In genomic region chr14:68234101-68234905, GRCh38 we compare ENCODE assay signal across 18 cellular contexts.
DNase-seq lines count a peak whose midpoint lies in the region; ATAC-seq, FAIRE-seq and TF ChIP-seq lines count a peak whose summit lies in the region.
"Had no signal": no experiment of that assay in that cellular context is flagged by ENCODE, and none has a peak within 500 bp of the region (broad histone marks: within the 10 kb centered on the region; RNA-seq: fewer than 3 reads in every experiment).

No MANE protein-coding gene starts in this region.

- H3K4me2 ChIP-seq in HCT116 (ENCODE audit: low read length) = no peak overlapping the region

- no peaks in the 10 kb centered on the region for H3K79me2 ChIP-seq in HCT116 (ENCODE audit: insufficient read depth, low read length)

- H3K9me2 ChIP-seq in HCT116 (ENCODE audit: insufficient read depth) = no peaks in the 10 kb centered on the region

- H3K36me3 ChIP-seq in HCT116 (ENCODE audit: control insufficient read depth in 1 of 2, insufficient read depth in 2 of 2, low read length in 2 of 2) (no peaks in the 10 kb centered on the region), thoracic aorta (no peaks in the 10 kb centered on the region), SJCRH30 (no peaks in the 10 kb centered on the region)

- no peak for DNase-seq in HCT116 (ENCODE audit: low read depth, low spot score)
- DNase-seq in NCI-H69 (lab: John Stamatoyannopoulos, UW) = peak; percentile 63
- no peak for DNase-seq in thoracic aorta (ENCODE audit: low spot score)
- no peak for DNase-seq in SJCRH30
- no peak for DNase-seq in GM10248 (ENCODE audit: extremely low spot score)
- DNase-seq in GDM1 (lab: John Stamatoyannopoulos, UW) = no peak
- DNase-seq: activated B cell treated with CpG ODN at 0.5 μM for 24 hours; activated effector memory CD4-positive, alpha-beta T cell treated with Interleukin-2 at 50 U/mL for 16 hours; anterior cingulate cortex; DND-41; erythroblast; head of caudate nucleus; NCI-H1694; NCI-H82; RPMI8226; small intestine had no signal

- H3K9me3 ChIP-seq in HCT116 (ENCODE audit: control insufficient read depth in 1 of 2, insufficient read depth in 1 of 2, low read depth in 1 of 2, low read length in 2 of 2) = no peaks in the 10 kb centered on the region
- no peaks in the 10 kb centered on the region for H3K9me3 ChIP-seq in thoracic aorta
- H3K9me3 ChIP-seq in SJCRH30 (replicated peaks) = no peaks in the 10 kb centered on the region

- intact Hi-C loops in HCT116 (cut with micrococcal nuclease) = no loop called here

- RAD21 ChIA-PET in HCT116 (lab: Charles Lee; ENCODE audit: low non-redundant PET in 1 of 2, low total read pairs in 2 of 2, uncharacterized antibody in 2 of 2, unreplicated experiment in 2 of 2) = no interaction called here

- no peak overlapping the region for H2AFZ ChIP-seq in HCT116 (ENCODE audit: low read depth, low read length, poor library complexity, severe bottlenecking)

- H3K4me3 ChIP-seq in HCT116 (replicated peaks in 1 of 2; ENCODE audit: low read depth in 1 of 2, low read length in 2 of 2) (no peak overlapping the region), thoracic aorta (no peak overlapping the region), SJCRH30 (no peak overlapping the region)

- no peak for TF ChIP-seq RAD21 in HCT116 (IDR thresholded peaks at IDR 0.05; ENCODE audit: low read depth)

- peak; percentile 70 for FAIRE-seq in islet of Langerhans (lab: Jason Lieb, UNC)

- no TSS peak for BruUV-seq in HCT116 (replicated peaks; lab: Mats Ljungman, UMichigan)

- no peak for TF ChIP-seq CTCF in HCT116 (IDR thresholded peaks at IDR 0.05 in 2 of 3, conservative IDR thresholded peaks at IDR 0.05 in 1 of 3; ENCODE audit: borderline replicate concordance in 1 of 3, insufficient read depth in 1 of 3, low read depth in 2 of 3, low read length in 2 of 3)
- no peak for TF ChIP-seq CTCF in thoracic aorta (IDR thresholded peaks at IDR 0.05)
- TF ChIP-seq CTCF in GM10248 (IDR thresholded peaks at IDR 0.05; ENCODE audit: control extremely low read depth, extremely low read depth, low read depth, missing control alignments) = no peak

- no peak overlapping the region for H3K9ac ChIP-seq in HCT116 (ENCODE audit: low read length)

- CTCF ChIA-PET in HCT116 (lab: Charles Lee) (no interaction called here), GM10248 (lab: Yijun Ruan, JAX) (interaction anchor here (0.9 to 1.9 kb wide), 5 partner anchors 10 to 590 kb away, joined by 4 to 13 read pairs (median 4); no protein-coding TSS in a partner anchor)

- ATAC-seq in HCT116 (no peak), thoracic aorta (ENCODE audit: insufficient number of reproducible peaks, low FRiP score, low read depth) (no peak)
- ATAC-seq: stimulated activated memory B cell treated with anti-CD40 and anti-IgM and Interleukin-4, amounts not matched to agents 10 μg/mL and 1 μg/mL and 100 μg/mL, for 72 hours had no signal

- H3K27me3 ChIP-seq in HCT116 (ENCODE audit: insufficient read depth, low read length) (no peaks in the 10 kb centered on the region), thoracic aorta (replicated peaks; ENCODE audit: insufficient read depth) (no peaks in the 10 kb centered on the region), SJCRH30 (no peaks in the 10 kb centered on the region)

- H3K27ac ChIP-seq in HCT116 (ENCODE audit: low read depth, low read length) (peak overlapping the region; percentile 97), thoracic aorta (peak overlapping the region; percentile 52 to 76), SJCRH30 (no peak overlapping the region)

- H3K4me1 ChIP-seq in HCT116 (ENCODE audit: control insufficient read depth in 1 of 2, insufficient read depth in 2 of 2, low read length in 2 of 2) (peaks cover 30 to 63% of the 10 kb centered on the region in 2 experiments), thoracic aorta (ENCODE audit: control insufficient read depth in 1 of 2, low read depth in 2 of 2) (peaks cover 14 to 33% of the 10 kb centered on the region in 2 donors), SJCRH30 (peaks cover 25% of the 10 kb centered on the region)

- no peak for TF ChIP-seq POLR2A in HCT116 (IDR thresholded peaks at IDR 0.05; ENCODE audit: borderline replicate concordance, extremely low read depth, insufficient read depth, insufficient read length)

- H4K20me1 ChIP-seq in HCT116 (ENCODE audit: insufficient read depth) = no peaks in the 10 kb centered on the region

- POLR2A ChIA-PET in HCT116 (lab: Charles Lee) = no interaction called here
- POLR2A ChIA-PET in GM10248 (lab: Yijun Ruan, JAX) = no interaction called here

TF ChIP-seq in HCT116, 20 proteins besides CTCF, POLR2A, EP300 and RAD21:
- TF ChIP-seq TCF7L2 (IDR thresholded peaks at IDR 0.05; ENCODE audit: borderline replicate concordance, extremely low read depth, insufficient read depth, insufficient read length) = no peak
TF ChIP-seq in HCT116: peak in this region for 0.
